In the genomic region with DNA sequence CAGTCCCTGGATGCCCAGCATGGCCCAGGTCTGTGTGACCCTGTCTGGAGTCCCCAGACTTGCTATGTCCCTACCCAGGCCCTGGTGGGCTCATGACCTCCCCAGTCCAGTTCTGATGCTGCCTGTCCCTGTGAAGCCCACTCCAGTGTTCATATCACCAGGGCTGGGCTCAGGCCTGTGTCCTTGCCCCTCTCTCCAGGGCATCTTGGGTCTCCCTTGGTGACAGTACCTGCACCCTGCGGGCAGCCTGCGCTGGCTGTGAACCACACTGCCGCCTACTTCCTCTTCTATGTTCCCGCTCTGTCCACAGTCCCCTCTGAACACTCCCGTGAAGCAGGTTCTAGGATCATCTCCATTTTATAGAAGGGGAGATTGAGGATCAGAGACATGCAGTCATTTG, we compare ENCODE assay signal across 2 cellular contexts. TPM values are rescaled to one million over a fixed set of nuclear protein-coding genes. Genes with fewer than 3 reads are reported as not detected.
"Had no signal": no experiment of that assay in that cellular context is flagged by ENCODE, and none has a peak within 500 bp of the region (broad histone marks: within the 10 kb centered on the region; RNA-seq: fewer than 3 reads in every experiment).

No MANE protein-coding gene starts in this region.

RNA-seq across cellular contexts. Expression of a gene that starts 13.1 kb away (rescaled TPM):
- total RNA-seq: right atrium auricular region had no signal
- polyA plus RNA-seq: heart left ventricle had no signal
